ENCODE assay signal across 14 cellular contexts in the genomic region with DNA sequence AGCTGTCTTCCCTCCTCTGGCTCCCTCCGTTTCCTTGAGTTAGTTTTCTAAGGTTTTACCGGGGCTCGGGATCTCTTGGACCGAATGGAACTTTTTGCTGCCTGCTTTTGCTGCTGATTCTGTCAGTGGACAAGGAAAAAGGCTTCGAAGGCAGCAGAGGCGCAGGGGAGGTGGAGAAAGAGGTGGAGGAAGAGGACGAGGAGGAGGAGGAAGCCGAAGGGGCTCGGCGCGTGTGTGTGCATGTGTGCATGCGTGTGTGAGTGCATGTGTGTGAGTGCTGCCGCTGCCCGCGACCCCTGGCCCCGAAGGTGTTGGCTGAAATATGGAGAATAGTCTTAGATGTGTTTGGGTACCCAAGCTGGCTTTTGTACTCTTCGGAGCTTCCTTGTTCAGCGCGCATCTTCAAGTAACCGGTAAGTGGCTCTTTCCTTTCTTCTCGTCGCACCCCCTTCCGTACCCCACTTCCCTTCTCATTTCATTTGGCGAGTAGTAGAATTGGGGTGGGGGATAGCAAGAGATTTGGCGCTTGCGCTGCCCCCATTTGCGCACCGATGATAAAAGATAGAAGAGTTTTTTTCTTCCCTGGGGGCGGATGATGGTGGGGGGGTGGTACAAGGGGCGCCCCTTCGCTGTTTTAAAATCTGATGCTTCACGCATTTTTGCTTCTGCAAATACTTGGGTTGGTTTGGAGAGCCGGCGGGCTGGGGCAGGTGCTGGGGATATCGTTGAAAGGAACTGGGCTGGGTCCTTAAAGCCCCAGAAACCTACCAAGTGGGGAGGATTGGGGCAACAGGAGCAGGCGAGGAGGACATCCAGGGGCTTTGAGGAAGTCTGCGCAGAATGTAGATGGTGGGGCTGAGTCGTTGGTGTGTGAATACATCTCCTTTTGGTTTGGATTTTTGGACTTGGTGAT. TPM values are rescaled to one million over a fixed set of nuclear protein-coding genes. Genes with fewer than 3 reads are reported as not detected.
A peak's percentile ranks its signal among the peaks of the same experiment; 100 is the strongest.
DNase-seq lines count a peak whose midpoint lies in the region; ATAC-seq and TF ChIP-seq lines count a peak whose summit lies in the region.
"Had no signal": no experiment of that assay in that cellular context is flagged by ENCODE, and none has a peak within 500 bp of the region (broad histone marks: within the 10 kb centered on the region; RNA-seq: fewer than 3 reads in every experiment).

No MANE protein-coding gene starts in this region.

- DNase-seq in SK-N-SH = no peak
- DNase-seq in coronary artery (ENCODE audit: low spot score) = no peak
- no peak for DNase-seq in upper lobe of right lung
- DNase-seq in T1000 (lab: John Stamatoyannopoulos, UW) = no peak
- DNase-seq in activated naive CD8-positive, alpha-beta T cell treated with anti-CD3 and anti-CD28 coated beads for 36 hours = no peak
- DNase-seq: activated effector memory CD4-positive, alpha-beta T cell treated with anti-CD3 and anti-CD28 coated beads, Interleukin-2, amount 50 U/mL, for 16 hours; AML-193; uterus had no signal

- no peak for TF ChIP-seq CTCF in SK-N-SH (IDR thresholded peaks at IDR 0.05)
- TF ChIP-seq CTCF in coronary artery (IDR thresholded peaks at IDR 0.05) = no peak
- TF ChIP-seq CTCF in upper lobe of right lung (IDR thresholded peaks at IDR 0.05) = no peak

- peak overlapping the region; percentile 76 for H2AFZ ChIP-seq in SK-N-SH (ENCODE audit: low read depth)

- H3K27me3 ChIP-seq in SK-N-SH (ENCODE audit: insufficient read depth) = peaks cover 19% of the 10 kb centered on the region; the same call in 1 of the 2 replicates
- H3K27me3 ChIP-seq in upper lobe of right lung = peaks cover 38% of the 10 kb centered on the region

- H3F3A ChIP-seq in SK-N-SH (replicated peaks; ENCODE audit: insufficient read depth) = peaks cover 7% of the 10 kb centered on the region

- POLR2A ChIA-PET in SK-N-SH (lab: Yijun Ruan, JAX) = no interaction called here

- CTCF ChIA-PET in SK-N-SH (lab: Yijun Ruan, JAX) = interaction anchor here (0.5 to 2.2 kb wide), 28 partner anchors 10 to 1774 kb away, joined by 3 to 17 read pairs (median 3); no protein-coding TSS in a partner anchor

- H3K9me3 Mint-ChIP-seq in activated naive CD8-positive, alpha-beta T cell treated with anti-CD3 and anti-CD28 coated beads for 36 hours = peaks cover 4% of the 10 kb centered on the region

- TF ChIP-seq EP300 in SK-N-SH (IDR thresholded peaks at IDR 0.05; ENCODE audit: borderline replicate concordance in 1 of 2, low read depth in 1 of 2, low read length in 1 of 2) = no peak

- no peak overlapping the region for H3K27ac ChIP-seq in SK-N-SH (ENCODE audit: low read depth in 2 of 2, low read length in 1 of 2)
- H3K27ac ChIP-seq in coronary artery = no peak overlapping the region
- H3K27ac ChIP-seq in mesodermal cell (ENCODE audit: low read depth, low read length, severe bottlenecking) = no peak overlapping the region
- no peak overlapping the region for H3K27ac ChIP-seq in upper lobe of right lung
- H3K27ac ChIP-seq: uterus had no signal

- H3K9me2 ChIP-seq in SK-N-SH = no peaks in the 10 kb centered on the region

- no peak for ATAC-seq in SK-N-SH treated with all-trans-retinoic acid at 6 μM for 48 hours
- ATAC-seq in upper lobe of right lung = no peak
- ATAC-seq in HG03025 (IDR thresholded peaks at IDR 0.05; ENCODE audit: low FRiP score, unreplicated experiment) = no peak

- peaks cover 39% of the 10 kb centered on the region for H3K27me3 Mint-ChIP-seq in activated naive CD8-positive, alpha-beta T cell treated with anti-CD3 and anti-CD28 coated beads for 36 hours

- no peak overlapping the region for H3K9ac ChIP-seq in SK-N-SH

- no peaks in the 10 kb centered on the region for H4K20me1 ChIP-seq in SK-N-SH (ENCODE audit: insufficient read depth)

- H3K4me3 Mint-ChIP-seq in activated naive CD8-positive, alpha-beta T cell treated with anti-CD3 and anti-CD28 coated beads for 36 hours = no peak overlapping the region

- no peak for TF ChIP-seq RAD21 in SK-N-SH (IDR thresholded peaks at IDR 0.05; ENCODE audit: low read length)

- H3K4me1 ChIP-seq in SK-N-SH (ENCODE audit: control insufficient read depth in 1 of 2, insufficient read depth in 2 of 2, low read depth in 1 of 2, low read length in 1 of 2) = peaks cover 0 to 20% of the 10 kb centered on the region in 2 experiments; a peak in 1 of 4 replicates
- peaks cover 23% of the 10 kb centered on the region for H3K4me1 ChIP-seq in mesodermal cell (ENCODE audit: control insufficient read depth, insufficient read depth, low read length, poor library complexity, severe bottlenecking)
- H3K4me1 ChIP-seq in upper lobe of right lung = no peaks in the 10 kb centered on the region
- H3K4me1 ChIP-seq: uterus had no signal

- no peaks in the 10 kb centered on the region for H3K79me2 ChIP-seq in SK-N-SH (ENCODE audit: insufficient read depth)

- H3K27ac Mint-ChIP-seq in activated naive CD8-positive, alpha-beta T cell treated with anti-CD3 and anti-CD28 coated beads for 36 hours = no peak overlapping the region

- intact Hi-C loops in upper lobe of right lung (cut with DNase I) = no loop called here

- H3K9me3 ChIP-seq in SK-N-SH = no peaks in the 10 kb centered on the region
- H3K9me3 ChIP-seq in mesodermal cell (ENCODE audit: control insufficient read depth, low read length) = no peaks in the 10 kb centered on the region
- H3K9me3 ChIP-seq in upper lobe of right lung = no peaks in the 10 kb centered on the region
- H3K9me3 ChIP-seq: uterus had no signal

- WGBS in SK-N-SH (ENCODE audit: low lambda C conversion rate) = 11% methylated on average over 38 of the region's 38 CpGs
- WGBS in mesodermal cell (ENCODE audit: insufficient coverage in 2 of 2), 2 experiments = 2 to 3% methylated on average over 19 to 22 of the region's 38 CpGs

- H3K36me3 Mint-ChIP-seq in activated naive CD8-positive, alpha-beta T cell treated with anti-CD3 and anti-CD28 coated beads for 36 hours = no peaks in the 10 kb centered on the region

- H3K4me2 ChIP-seq in SK-N-SH = peak overlapping the region; percentile 76

- no peaks in the 10 kb centered on the region for H3K36me3 ChIP-seq in SK-N-SH (replicated peaks in 1 of 2; ENCODE audit: control insufficient read depth in 1 of 2, insufficient read depth in 2 of 2, low read length in 1 of 2)
- H3K36me3 ChIP-seq in mesodermal cell (ENCODE audit: control insufficient read depth, insufficient read depth, low read length) = no peaks in the 10 kb centered on the region
- no peaks in the 10 kb centered on the region for H3K36me3 ChIP-seq in upper lobe of right lung
- H3K36me3 ChIP-seq: uterus had no signal

- peaks cover 2% of the 10 kb centered on the region for H3K4me1 Mint-ChIP-seq in activated naive CD8-positive, alpha-beta T cell treated with anti-CD3 and anti-CD28 coated beads for 36 hours

- H3K4me3 ChIP-seq in SK-N-SH (ENCODE audit: low read depth in 2 of 2, low read length in 1 of 2) (peak overlapping the region; percentile 40 to 64), coronary artery (peak overlapping the region; percentile 58), mesodermal cell (ENCODE audit: extremely low read depth, insufficient read depth, low read length, poor library complexity, severe bottlenecking) (peak overlapping the region; percentile 35), upper lobe of right lung (peak overlapping the region; percentile 35)
- H3K4me3 ChIP-seq: uterus had no signal

TF ChIP-seq in SK-N-SH, 30 proteins besides CTCF, POLR2A, EP300 and RAD21:
- TF ChIP-seq MEF2A (IDR thresholded peaks at IDR 0.05; ENCODE audit: borderline replicate concordance, low read depth) (no peak), RCOR1 (IDR thresholded peaks at IDR 0.05; ENCODE audit: low read length) (no peak), TAF1 (IDR thresholded peaks at IDR 0.05; ENCODE audit: borderline replicate concordance, low read depth, low read length) (no peak), SIN3A (IDR thresholded peaks at IDR 0.05; ENCODE audit: borderline replicate concordance, low read depth, low read length) (no peak), NRF1 (IDR thresholded peaks at IDR 0.05; ENCODE audit: low read depth, low read length) (no peak), POLR2AphosphoS5 (IDR thresholded peaks at IDR 0.05; ENCODE audit: low read depth, low read length) (no peak)
- TF ChIP-seq, protein P1, sequence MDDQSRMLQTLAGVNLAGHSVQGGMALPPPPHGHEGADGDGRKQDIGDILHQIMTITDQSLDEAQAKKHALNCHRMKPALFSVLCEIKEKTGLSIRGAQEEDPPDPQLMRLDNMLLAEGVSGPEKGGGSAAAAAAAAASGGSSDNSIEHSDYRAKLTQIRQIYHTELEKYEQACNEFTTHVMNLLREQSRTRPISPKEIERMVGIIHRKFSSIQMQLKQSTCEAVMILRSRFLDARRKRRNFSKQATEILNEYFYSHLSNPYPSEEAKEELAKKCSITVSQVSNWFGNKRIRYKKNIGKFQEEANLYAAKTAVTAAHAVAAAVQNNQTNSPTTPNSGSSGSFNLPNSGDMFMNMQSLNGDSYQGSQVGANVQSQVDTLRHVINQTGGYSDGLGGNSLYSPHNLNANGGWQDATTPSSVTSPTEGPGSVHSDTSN (IDR thresholded peaks at IDR 0.05) = no peak

TF ChIP-seq in SK-N-SH treated with all-trans-retinoic acid at 6 μM for 48 hours, 23 proteins besides CTCF, POLR2A, EP300 and RAD21:
- no peak for TF ChIP-seq PPARA (CRISPR knock-in tag; IDR thresholded peaks at IDR 0.05; ENCODE audit: borderline replicate concordance)
- TF ChIP-seq ZC3H10 (CRISPR knock-in tag; IDR thresholded peaks at IDR 0.05) = no peak
- TF ChIP-seq, protein P2, sequence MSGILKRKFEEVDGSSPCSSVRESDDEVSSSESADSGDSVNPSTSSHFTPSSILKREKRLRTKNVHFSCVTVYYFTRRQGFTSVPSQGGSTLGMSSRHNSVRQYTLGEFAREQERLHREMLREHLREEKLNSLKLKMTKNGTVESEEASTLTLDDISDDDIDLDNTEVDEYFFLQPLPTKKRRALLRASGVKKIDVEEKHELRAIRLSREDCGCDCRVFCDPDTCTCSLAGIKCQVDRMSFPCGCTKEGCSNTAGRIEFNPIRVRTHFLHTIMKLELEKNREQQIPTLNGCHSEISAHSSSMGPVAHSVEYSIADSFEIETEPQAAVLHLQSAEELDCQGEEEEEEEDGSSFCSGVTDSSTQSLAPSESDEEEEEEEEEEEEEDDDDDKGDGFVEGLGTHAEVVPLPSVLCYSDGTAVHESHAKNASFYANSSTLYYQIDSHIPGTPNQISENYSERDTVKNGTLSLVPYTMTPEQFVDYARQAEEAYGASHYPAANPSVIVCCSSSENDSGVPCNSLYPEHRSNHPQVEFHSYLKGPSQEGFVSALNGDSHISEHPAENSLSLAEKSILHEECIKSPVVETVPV (CRISPR knock-in tag; IDR thresholded peaks at IDR 0.05) = no peak
- no peak for TF ChIP-seq OSR1 (CRISPR knock-in tag; IDR thresholded peaks at IDR 0.05)
- no peak for TF ChIP-seq TCF4 (CRISPR knock-in tag; IDR thresholded peaks at IDR 0.05; ENCODE audit: borderline replicate concordance)
- TF ChIP-seq RARB (CRISPR knock-in tag; IDR thresholded peaks at IDR 0.05) = no peak
- no peak for TF ChIP-seq ZNF70 (CRISPR knock-in tag; IDR thresholded peaks at IDR 0.05)

RNA-seq across cellular contexts. Expression of gene DCC, which starts 0.7 kb away (rescaled TPM):
- polyA plus RNA-seq in SK-N-SH (2012; rRNA removed) = 0.20 and 0.34 TPM in 2 replicates
- 0.14 and 0.24 TPM in 2 replicates for polyA plus RNA-seq in SK-N-SH (2012; cell fraction: cytosol; rRNA removed)
- polyA plus RNA-seq in SK-N-SH (2012; cell fraction: nucleus; rRNA removed) = 0.07 and 0.08 TPM in 2 replicates
- polyA plus RNA-seq in mesodermal cell (2013, experiment 1 of 2) = 4.5 TPM
- 4.2 TPM for polyA plus RNA-seq in mesodermal cell (2013, experiment 2 of 2)
- total RNA-seq in upper lobe of right lung = 7.1 TPM
- total RNA-seq in activated naive CD8-positive, alpha-beta T cell treated with anti-CD3 and anti-CD28 coated beads for 36 hours = not detected
- total RNA-seq: dermis microvascular lymphatic vessel endothelial cell; LHCN-M2; T-helper 1 cell treated with Interleukin-12 subunit alpha and Interleukin-12 subunit beta and Interleukin-4 antibody, amounts not matched to agents 30 ng/mL and 1 ng/mL, for 36 hours had no signal
